ENCODE assay signal across 17 cellular contexts in the genomic region with DNA sequence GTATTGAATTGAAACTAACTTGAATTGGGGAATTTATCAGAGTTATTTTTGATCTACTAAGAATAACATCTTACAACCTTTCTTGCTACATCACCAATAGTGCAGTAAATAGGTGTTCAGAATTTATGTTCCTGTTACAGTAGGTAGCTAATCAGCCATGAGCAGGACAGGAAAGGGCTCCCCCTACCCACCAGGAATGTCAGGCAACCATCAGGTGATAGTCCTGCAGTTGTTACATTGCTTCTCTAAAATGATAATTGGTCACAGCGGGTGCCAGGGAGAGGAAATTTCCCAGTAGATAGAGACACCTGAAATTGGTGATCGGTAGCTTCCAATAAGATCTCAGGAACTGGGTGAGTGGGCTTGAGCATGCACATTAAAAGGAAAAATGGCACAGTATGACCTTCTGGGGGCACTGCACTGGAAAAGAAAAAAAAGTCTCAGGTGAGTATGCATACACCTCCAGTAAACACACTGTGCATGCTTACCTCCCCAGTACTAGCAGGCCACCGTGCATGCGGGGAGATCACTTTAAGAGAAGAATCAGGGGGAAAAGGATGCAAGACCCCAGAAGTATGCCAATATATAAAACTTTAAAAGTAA.
"Had no signal": no experiment of that assay in that cellular context is flagged by ENCODE, and none has a peak within 500 bp of the region (broad histone marks: within the 10 kb centered on the region; RNA-seq: fewer than 3 reads in every experiment).

No MANE protein-coding gene starts in this region.

- H3K9me3 ChIP-seq: psoas muscle, right lobe of liver, thoracic aorta, transverse colon had no signal

- H3K79me2 ChIP-seq: hepatocyte had no signal

- H3K4me1 ChIP-seq: psoas muscle, right lobe of liver, transverse colon had no signal

- H3K27me3 ChIP-seq: neutrophil, right lobe of liver, transverse colon had no signal

- H3K36me3 ChIP-seq: neutrophil, right lobe of liver, thoracic aorta, transverse colon had no signal

- FAIRE-seq: islet of Langerhans had no signal

- DNase-seq: effector CD4-positive, alpha-beta T cell; foreskin melanocyte; head of caudate nucleus; kidney glomerular epithelial cell; naive thymus-derived CD4-positive, alpha-beta T cell; nephron progenitor cell; psoas muscle; retina; right lobe of liver; stimulated activated CD4-positive, alpha-beta T cell treated with anti-CD3 and anti-CD28 coated beads, Interleukin-4, amount 100 ng/mL, for 1 hour; stimulated activated CD8-positive, alpha-beta memory T cell treated with anti-CD3 and anti-CD28 coated beads, Interleukin-4, amount 100 ng/mL, for 48 hours; transverse colon had no signal

- H3K4me2 ChIP-seq: hepatocyte had no signal

- H3K27ac ChIP-seq: coronary artery, hepatocyte, neutrophil, psoas muscle, right lobe of liver, thoracic aorta, transverse colon had no signal

- H3K4me3 ChIP-seq: coronary artery, hepatocyte, psoas muscle, right lobe of liver, thoracic aorta, transverse colon had no signal
